16 cellular contexts compared by ENCODE assay signal in genomic region chr18:51097046-51097822, GRCh38.
"Had no signal": no experiment of that assay in that cellular context is flagged by ENCODE, and none has a peak within 500 bp of the region (broad histone marks: within the 10 kb centered on the region; RNA-seq: fewer than 3 reads in every experiment).

No MANE protein-coding gene starts in this region.

- DNase-seq: activated B cell treated with CpG ODN at 0.5 μM for 24 hours; activated CD4-positive, alpha-beta T cell treated with anti-CD3 and anti-CD28 coated beads, Interleukin-2, amount 10 ng/mL, durations not matched to agents 24 days and 14 days; activated CD8-positive, alpha-beta memory T cell treated with anti-CD3 and anti-CD28 coated beads, Interleukin-2, amount 50 U/mL, for 48 hours; activated gamma-delta T cell treated with Interleukin-2 at 50 U/mL for 16 hours; activated naive CD8-positive, alpha-beta T cell treated with anti-CD3 and anti-CD28 coated beads for 36 hours; anterior cingulate cortex; cortex of kidney; effector memory CD4-positive, alpha-beta T cell; foreskin keratinocyte; kidney glomerular epithelial cell; left ventricle myocardium superior; natural killer cell; retina; stimulated activated CD4-positive, alpha-beta T cell treated with anti-CD3 and anti-CD28 coated beads, Interleukin-2, amount 100 ng/mL, for 48 hours; stimulated activated naive CD4-positive, alpha-beta T cell; uterus had no signal

- ATAC-seq: foreskin keratinocyte, left ventricle myocardium superior, natural killer cell had no signal
